1 cellular context compared by ENCODE assay signal in genomic region chr11:47215366-47215925, GRCh38.
A peak's percentile ranks its signal among the peaks of the same experiment; 100 is the strongest.
TF ChIP-seq lines count a peak whose summit lies in the region.

No MANE protein-coding gene starts in this region.

TF ChIP-seq in H1, 55 proteins besides CTCF, POLR2A, EP300 and RAD21:
- TF ChIP-seq PHF8 (conservative IDR thresholded peaks at IDR 0.05; ENCODE audit: low read depth, low read length) = peak; percentile 22; the same call in 1 of the 2 replicates
- peak; percentile 41 to 70; a peak in 2 of 4 replicates for TF ChIP-seq SIN3A (conservative IDR thresholded peaks at IDR 0.05 in 1 of 2, IDR thresholded peaks at IDR 0.05 in 1 of 2; ENCODE audit: low read depth in 1 of 2, low read length in 2 of 2)
- TF ChIP-seq EZH2 (IDR thresholded peaks at IDR 0.05; ENCODE audit: low read depth, low read length, severe bottlenecking) = no peak
- TF ChIP-seq MAX (IDR thresholded peaks at IDR 0.05) = 0 out of 2 replicates have a peak, but pooled peaks have one; percentile 2
